15 cellular contexts compared by ENCODE assay signal in genomic region chr21:33286076-33286475, GRCh38. TPM values are rescaled to one million over a fixed set of nuclear protein-coding genes. Genes with fewer than 3 reads are reported as not detected.
A peak's percentile ranks its signal among the peaks of the same experiment; 100 is the strongest.
DNase-seq lines count a peak whose midpoint lies in the region; ATAC-seq and TF ChIP-seq lines count a peak whose summit lies in the region.
"Had no signal": no experiment of that assay in that cellular context is flagged by ENCODE, and none has a peak within 500 bp of the region (broad histone marks: within the 10 kb centered on the region; RNA-seq: fewer than 3 reads in every experiment).

No MANE protein-coding gene starts in this region.

- no peak for TF ChIP-seq POLR2A in prostate gland (IDR thresholded peaks at IDR 0.05)

- 56 to 59% methylated on average over 11 of the region's 11 CpGs for WGBS in heart right ventricle, 2 donors
- 57% methylated on average over 11 of the region's 11 CpGs for WGBS in prostate gland

- H3K27ac ChIP-seq in heart right ventricle = peak overlapping the region; percentile 37 to 92 (median 75)
- H3K27ac ChIP-seq in right atrium auricular region = peak overlapping the region; percentile 8 to 55
- H3K27ac ChIP-seq in prostate gland = peak overlapping the region; percentile 51 to 56

- H3K36me3 ChIP-seq in heart right ventricle (peaks cover 0 to 91% (median 19%) of the 10 kb centered on the region in 9 donors), right atrium auricular region (peaks cover 29% of the 10 kb centered on the region), prostate gland (no peaks in the 10 kb centered on the region)

- H3K9me3 ChIP-seq in heart right ventricle (no peaks in the 10 kb centered on the region), right atrium auricular region (no peaks in the 10 kb centered on the region), prostate gland (no peaks in the 10 kb centered on the region)

- no peaks in the 10 kb centered on the region for H3K27me3 ChIP-seq in heart right ventricle
- H3K27me3 ChIP-seq in right atrium auricular region = no peaks in the 10 kb centered on the region
- H3K27me3 ChIP-seq in prostate gland (replicated peaks; ENCODE audit: insufficient read depth) = no peaks in the 10 kb centered on the region

- TF ChIP-seq CTCF in heart right ventricle (IDR thresholded peaks at IDR 0.05) = no peak
- TF ChIP-seq CTCF in right atrium auricular region (IDR thresholded peaks at IDR 0.05) = no peak
- TF ChIP-seq CTCF in prostate gland (IDR thresholded peaks at IDR 0.05) = no peak

- H3K9me3 Mint-ChIP-seq in activated naive CD8-positive, alpha-beta T cell treated with anti-CD3 and anti-CD28 coated beads for 36 hours = no peaks in the 10 kb centered on the region

- H3K27ac Mint-ChIP-seq in activated naive CD8-positive, alpha-beta T cell treated with anti-CD3 and anti-CD28 coated beads for 36 hours = no peak overlapping the region
- H3K27ac Mint-ChIP-seq: activated naive CD8-positive, alpha-beta T cell had no signal

- ATAC-seq in heart right ventricle (peak in 1 of 8 donors; percentile 8), left cardiac atrium (no peak), HG03280 (IDR thresholded peaks at IDR 0.05; ENCODE audit: unreplicated experiment) (no peak)

- peaks cover 20% of the 10 kb centered on the region for H3K36me3 Mint-ChIP-seq in activated naive CD8-positive, alpha-beta T cell treated with anti-CD3 and anti-CD28 coated beads for 36 hours

- no peak overlapping the region for H3K4me3 Mint-ChIP-seq in activated naive CD8-positive, alpha-beta T cell treated with anti-CD3 and anti-CD28 coated beads for 36 hours
- H3K4me3 Mint-ChIP-seq: activated naive CD8-positive, alpha-beta T cell had no signal

- H3K4me1 ChIP-seq in heart right ventricle (peaks cover 8 to 54% (median 33%) of the 10 kb centered on the region in 9 donors), right atrium auricular region (peaks cover 0 to 35% of the 10 kb centered on the region in 2 donors), prostate gland (replicated peaks) (peaks cover 13% of the 10 kb centered on the region)

- no peaks in the 10 kb centered on the region for H3K4me1 Mint-ChIP-seq in activated naive CD8-positive, alpha-beta T cell treated with anti-CD3 and anti-CD28 coated beads for 36 hours

- H3K4me3 ChIP-seq in heart right ventricle (no peak overlapping the region), right atrium auricular region (no peak overlapping the region), prostate gland (no peak overlapping the region)

- no peak for DNase-seq in heart right ventricle
- DNase-seq in left cardiac atrium = no peak
- no peak for DNase-seq in right atrium auricular region (ENCODE audit: low spot score)
- DNase-seq in prostate gland (ENCODE audit: low spot score) = no peak
- DNase-seq in activated naive CD8-positive, alpha-beta T cell treated with anti-CD3 and anti-CD28 coated beads for 36 hours = no peak
- no peak for DNase-seq in T-helper 2 cell
- no peak for DNase-seq in NCI-H82 (lab: John Stamatoyannopoulos, UW)
- DNase-seq: cortex of kidney, DMS153, KG1, NCI-H1436 treated with DMSO at 0.1 percent for 48 hours, NCI-H524 treated with DMSO at 0.1 percent for 48 hours, trophoblast cell had no signal

- intact Hi-C loops in heart right ventricle (cut with DNase I) = loop anchor here in 1 of 10 donors (5.0 kb wide), 1 partner anchor 76 kb away; no protein-coding TSS in a partner anchor
- intact Hi-C loops in left cardiac atrium (cut with DNase I) = no loop called here
- intact Hi-C loops in prostate gland (cut with DNase I) = no loop called here

- no peaks in the 10 kb centered on the region for H3K27me3 Mint-ChIP-seq in activated naive CD8-positive, alpha-beta T cell treated with anti-CD3 and anti-CD28 coated beads for 36 hours
- H3K27me3 Mint-ChIP-seq: activated naive CD8-positive, alpha-beta T cell had no signal

RNA-seq across cellular contexts. Expression of gene IL10RB, which starts 19.9 kb away (rescaled TPM):
- total RNA-seq in heart right ventricle (10 to 100 TPM in 1 of 10 donors, 1 to 10 TPM in 9; 4.1 to 16.8 (median 6.9) TPM), left cardiac atrium (10 to 100 TPM; 14.9 to 16.7 TPM), right atrium auricular region (10 to 100 TPM; 10.2 to 21.8 TPM), prostate gland (10 to 100 TPM; 29.3 to 30.8 TPM)
- 10 to 100 TPM; 11.9 to 12.1 TPM for polyA plus RNA-seq in heart right ventricle
- 10 to 100 TPM; 25.3 to 25.9 TPM for total RNA-seq in activated naive CD8-positive, alpha-beta T cell treated with anti-CD3 and anti-CD28 coated beads for 36 hours

RNA-seq across cellular contexts. Expression of gene IFNAR1, which starts 38.7 kb away (rescaled TPM):
- total RNA-seq in heart right ventricle = 10 to 100 TPM; 16.5 to 38.5 (median 23.9) TPM
- polyA plus RNA-seq in heart right ventricle = 10 to 100 TPM in 1 of 2 donors, 1 to 10 TPM in 1; 7.4 to 10.1 TPM
- 10 to 100 TPM; 30.7 to 33.1 TPM for total RNA-seq in left cardiac atrium
- 10 to 100 TPM; 20.0 to 24.6 TPM for total RNA-seq in right atrium auricular region
- 10 to 100 TPM; 29.8 to 34.4 TPM for total RNA-seq in prostate gland
- 10 to 100 TPM; 32.3 to 34.7 TPM for total RNA-seq in activated naive CD8-positive, alpha-beta T cell treated with anti-CD3 and anti-CD28 coated beads for 36 hours

RNA-seq across cellular contexts. Expression of gene IFNAR2, which starts 56.3 kb away (rescaled TPM):
- total RNA-seq in heart right ventricle (10 to 100 TPM in 6 of 10 donors, 1 to 10 TPM in 4; 6.7 to 22.9 (median 10.4) TPM), left cardiac atrium (10 to 100 TPM; 14.6 to 26.8 TPM), right atrium auricular region (1 to 10 TPM; 5.4 to 5.8 TPM), prostate gland (1 to 10 TPM; 5.7 to 7.0 TPM)
- 10 to 100 TPM; 10.3 to 14.3 TPM for polyA plus RNA-seq in heart right ventricle
- 10 to 100 TPM; 36.9 to 43.7 TPM for total RNA-seq in activated naive CD8-positive, alpha-beta T cell treated with anti-CD3 and anti-CD28 coated beads for 36 hours
